Comparison of ENCODE assay signal across 8 cellular contexts in genomic region chr13:25286969-25287961, GRCh38. TPM values are rescaled to one million over a fixed set of nuclear protein-coding genes. Genes with fewer than 3 reads are reported as not detected.
DNase-seq lines count a peak whose midpoint lies in the region; ATAC-seq and TF ChIP-seq lines count a peak whose summit lies in the region.

Gene MTMR6 (minus strand): TSS chr13:25287488. CDS start chr13:25287247, 241 bp downstream.

- no peaks in the 10 kb centered on the region for H3K27me3 ChIP-seq in kidney epithelial cell (ENCODE audit: control insufficient read depth, insufficient read depth, low read length)

- TF ChIP-seq CTCF in kidney epithelial cell (IDR thresholded peaks at IDR 0.05; ENCODE audit: insufficient read depth, low read length, poor library complexity, severe bottlenecking) = peak; percentile 99

- ATAC-seq in GM19025 (IDR thresholded peaks at IDR 0.05; ENCODE audit: low read depth, unreplicated experiment) = peak; percentile 98
- ATAC-seq in HG03342 (IDR thresholded peaks at IDR 0.05; ENCODE audit: unreplicated experiment) = peak; percentile 97

- H3K4me3 ChIP-seq in kidney epithelial cell (ENCODE audit: low read depth, low read length) = peak within 1 kb of the TSS; percentile 70

- DNase-seq in AML-193 (lab: John Stamatoyannopoulos, UW) (peak; percentile 86 to 90), NCI-H460 (ENCODE audit: extremely low read depth, low read depth) (peak; percentile 59), cerebellum (ENCODE audit: low spot score) (peak; percentile 89), kidney epithelial cell (ENCODE audit: low read depth) (peak; percentile 35)
- DNase-seq in activated CD4-positive, alpha-beta T cell treated with anti-CD3 and anti-CD28 coated beads for 1 hour = peak; percentile 90
- peak; percentile 83 to 98 for DNase-seq in stimulated activated CD4-positive, alpha-beta T cell treated with anti-CD3 and anti-CD28 coated beads, Interleukin-1b, Interleukin-23, amount 100 ng/mL, for 1 hour (ENCODE audit: low read depth in 2 of 2)

- H3K36me3 ChIP-seq in kidney epithelial cell (ENCODE audit: control insufficient read depth, insufficient read depth, low read length) = no peaks in the 10 kb centered on the region

RNA-seq across cellular contexts. Expression of gene MTMR6, which starts in this region (rescaled TPM):
- total RNA-seq in NCI-H460 (2014; rRNA removed; shearing (Covaris generic)) = 22.3 and 24.0 TPM in 2 replicates
- polyA plus RNA-seq in NCI-H460 (2014; cell fraction: nucleus; rRNA removed) = 13.0 and 18.5 TPM in 2 replicates
- total RNA-seq in cerebellum (23.8 TPM), kidney epithelial cell (25.7 and 27.6 TPM in 2 replicates)

Comparison
In these comparisons a context has a peak if more than half of its experiments do, and no peak if none do; other contexts are left out.
1. Peak in every context shown above with its lines: DNase-seq, ATAC-seq and H3K4me3 ChIP-seq.
2. DNase-seq: peak in every context shown above with its lines; median percentile 90 in stimulated activated CD4-positive, alpha-beta T cell treated with anti-CD3 and anti-CD28 coated beads, Interleukin-1b, Interleukin-23, amount 100 ng/mL, for 1 hour; 90 in activated CD4-positive, alpha-beta T cell treated with anti-CD3 and anti-CD28 coated beads for 1 hour; 89 in cerebellum; 88 in AML-193; 59 in NCI-H460; 35 in kidney epithelial cell.